8 cellular contexts compared by ENCODE assay signal in the genomic region with DNA sequence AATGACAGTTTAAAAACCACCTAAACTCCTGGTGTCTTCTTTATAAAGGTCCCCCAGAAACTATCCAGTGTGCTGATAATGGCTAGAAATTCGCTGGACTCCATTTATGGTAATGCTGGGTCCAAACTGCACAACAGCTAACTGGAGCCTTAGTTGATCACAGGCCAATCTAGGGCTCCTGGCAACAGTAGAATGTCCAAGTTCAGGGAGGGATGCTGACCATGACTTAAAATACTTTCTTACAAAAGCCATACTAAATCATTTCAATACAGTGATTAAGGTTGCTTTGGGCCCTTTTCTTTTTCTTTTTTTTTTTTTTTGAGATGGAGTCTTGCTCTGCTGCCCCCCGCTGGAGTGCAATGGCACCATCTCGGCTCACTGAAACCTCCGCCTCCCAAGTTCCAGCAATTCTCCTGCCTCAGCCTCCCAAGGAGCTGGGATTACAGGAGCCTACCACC. TPM values are rescaled to one million over a fixed set of nuclear protein-coding genes. Genes with fewer than 3 reads are reported as not detected.
DNase-seq lines count a peak whose midpoint lies in the region; ATAC-seq and TF ChIP-seq lines count a peak whose summit lies in the region.

No MANE protein-coding gene starts in this region.

- no peaks in the 10 kb centered on the region for H3K36me3 Mint-ChIP-seq in endothelial cell (ENCODE audit: low read depth, unreplicated experiment)

- ATAC-seq in GM21526 (IDR thresholded peaks at IDR 0.05; ENCODE audit: low FRiP score, unreplicated experiment) = no peak
- no peak for ATAC-seq in activated CD4-positive, CD25-positive, alpha-beta regulatory T cell treated with anti-CD3 and anti-CD28 coated beads, Interleukin-2, amount 50 U/mL, for 24 hours
- no peak for ATAC-seq in HG03025 (IDR thresholded peaks at IDR 0.05; ENCODE audit: low FRiP score, unreplicated experiment)

- no peaks in the 10 kb centered on the region for H3K9me3 Mint-ChIP-seq in endothelial cell (ENCODE audit: unreplicated experiment)

- no peaks in the 10 kb centered on the region for H3K27me3 Mint-ChIP-seq in endothelial cell (ENCODE audit: unreplicated experiment)

- H3K4me1 Mint-ChIP-seq in endothelial cell (ENCODE audit: unreplicated experiment) = peaks cover 36% of the 10 kb centered on the region

- DNase-seq in DMS53 (lab: John Stamatoyannopoulos, UW) (peak; percentile 62), DMS53 treated with DMSO at 0.1 percent for 48 hours (lab: John Stamatoyannopoulos, UW; ENCODE audit: unreplicated experiment) (no peak), M059J (ENCODE audit: low read depth) (peak; percentile 12), endothelial cell (ENCODE audit: low spot score) (peak; percentile 46), retina (peak; percentile 33)

- peak; percentile 61 for TF ChIP-seq CTCF in endothelial cell (IDR thresholded peaks at IDR 0.05; ENCODE audit: unreplicated experiment)

- no peak overlapping the region for H3K27ac Mint-ChIP-seq in endothelial cell (ENCODE audit: unreplicated experiment)

- H3K4me3 Mint-ChIP-seq in endothelial cell (ENCODE audit: unreplicated experiment) = no peak overlapping the region

RNA-seq across cellular contexts. Expression of a gene that starts 14.5 kb away (rescaled TPM):
- 1.7 and 2.9 TPM in 2 replicates for total RNA-seq in M059J (2014; rRNA removed; shearing (Covaris generic))
- 81.0 TPM for total RNA-seq in endothelial cell (ENCODE audit: unreplicated experiment)

Comparison
In these comparisons a context has a peak if more than half of its experiments do, and no peak if none do; other contexts are left out.
1. RNA of a gene that starts 14.5 kb away (total RNA-seq): 81.0 TPM in endothelial cell (single experiment); 1.7 to 2.9 TPM in M059J; every median in the first group is over 10 times any median in the second.